Comparison of ENCODE assay signal across 11 cellular contexts in genomic region chr1:1422465-1423244, GRCh38. TPM values are rescaled to one million over a fixed set of nuclear protein-coding genes. Genes with fewer than 3 reads are reported as not detected.
DNase-seq lines count a peak whose midpoint lies in the region; ATAC-seq and TF ChIP-seq lines count a peak whose summit lies in the region.
"Had no signal": no experiment of that assay in that cellular context is flagged by ENCODE, and none has a peak within 500 bp of the region (broad histone marks: within the 10 kb centered on the region; RNA-seq: fewer than 3 reads in every experiment).

No MANE protein-coding gene starts in this region.

- H3K36me3 ChIP-seq in SK-N-SH (replicated peaks in 1 of 2; ENCODE audit: control insufficient read depth in 1 of 2, insufficient read depth in 2 of 2, low read length in 1 of 2) (no peaks in the 10 kb centered on the region), esophagus squamous epithelium (no peaks in the 10 kb centered on the region)

- no peaks in the 10 kb centered on the region for H3K27me3 Mint-ChIP-seq in type B pancreatic cell
- peaks cover 12% of the 10 kb centered on the region for H3K27me3 Mint-ChIP-seq in T-helper 2 cell treated with Interferon-gamma antibody and Interleukin-4, amounts not matched to agents 5 μg/mL and 100 μg/mL, for 36 hours (ENCODE audit: low read depth)

- CTCF ChIA-PET in SK-N-SH (lab: Yijun Ruan, JAX) = interaction anchor here (0.8 to 2.8 kb wide), 3 partner anchors 15 to 83 kb away, joined by 3 to 14 read pairs (median 3); partner anchors contain the start of gene MRPL20

- H3K4me1 ChIP-seq in SK-N-SH (ENCODE audit: control insufficient read depth in 1 of 2, insufficient read depth in 2 of 2, low read depth in 1 of 2, low read length in 1 of 2) = no peaks in the 10 kb centered on the region; a peak in 2 of 4 replicates
- H3K4me1 ChIP-seq in esophagus squamous epithelium = peaks cover 37 to 81% (median 48%) of the 10 kb centered on the region in 3 donors

- peak; percentile 25 for DNase-seq in left ventricle myocardium superior
- no peak for DNase-seq in Right ventricle myocardium inferior (ENCODE audit: missing footprints)
- DNase-seq in SK-N-SH = no peak
- no peak for DNase-seq in esophagus squamous epithelium (lab: John Stamatoyannopoulos, UW)
- DNase-seq in type B pancreatic cell (ENCODE audit: extremely low spot score, unreplicated experiment) = no peak
- no peak for DNase-seq in SK-N-DZ (ENCODE audit: low spot score)
- no peak for DNase-seq in stimulated activated CD4-positive, alpha-beta T cell treated with anti-CD3 and anti-CD28 coated beads, Interleukin-4, amount 100 ng/mL, for 1 hour
- no peak for DNase-seq in T-helper 2 cell treated with Interferon-gamma antibody and Interleukin-4, amounts not matched to agents 5 μg/mL and 100 μg/mL, for 36 hours (ENCODE audit: low spot score)
- DNase-seq: stimulated activated CD8-positive, alpha-beta memory T cell treated with anti-CD3 and anti-CD28 coated beads, Interleukin-4, amount 100 ng/mL, for 48 hours; T-helper 1 cell had no signal

- H3K4me2 ChIP-seq in SK-N-SH = no peak overlapping the region

- H3F3A ChIP-seq in SK-N-SH (replicated peaks; ENCODE audit: insufficient read depth) = no peaks in the 10 kb centered on the region

- POLR2A ChIA-PET in SK-N-SH (lab: Yijun Ruan, JAX) = no interaction called here

- TF ChIP-seq RAD21 in SK-N-SH (IDR thresholded peaks at IDR 0.05; ENCODE audit: low read length) = no peak

- peaks cover 20% of the 10 kb centered on the region for H3K4me1 Mint-ChIP-seq in type B pancreatic cell (ENCODE audit: unreplicated experiment)
- peaks cover 4% of the 10 kb centered on the region for H3K4me1 Mint-ChIP-seq in T-helper 2 cell treated with Interferon-gamma antibody and Interleukin-4, amounts not matched to agents 5 μg/mL and 100 μg/mL, for 36 hours (ENCODE audit: low read depth)

- intact Hi-C loops in left ventricle myocardium superior (cut with micrococcal nuclease) = no loop called here
- intact Hi-C loops in Right ventricle myocardium inferior (cut with DNase I) = no loop called here
- intact Hi-C loops in esophagus squamous epithelium (cut with DNase I) = no loop called here

- H3K9me3 ChIP-seq in SK-N-SH = no peaks in the 10 kb centered on the region
- H3K9me3 ChIP-seq in esophagus squamous epithelium = no peaks in the 10 kb centered on the region

- ATAC-seq in left ventricle myocardium superior (no peak), Right ventricle myocardium inferior (no peak)

- no peaks in the 10 kb centered on the region for H3K36me3 Mint-ChIP-seq in type B pancreatic cell
- no peaks in the 10 kb centered on the region for H3K36me3 Mint-ChIP-seq in T-helper 2 cell treated with Interferon-gamma antibody and Interleukin-4, amounts not matched to agents 5 μg/mL and 100 μg/mL, for 36 hours (ENCODE audit: low read depth)

- no peak overlapping the region for H3K4me3 ChIP-seq in SK-N-SH (ENCODE audit: low read depth in 2 of 2, low read length in 1 of 2)
- H3K4me3 ChIP-seq in esophagus squamous epithelium = no peak overlapping the region
- H3K4me3 ChIP-seq: skin epidermis had no signal

- no peak overlapping the region for H3K27ac ChIP-seq in SK-N-SH (ENCODE audit: low read depth in 2 of 2, low read length in 1 of 2)
- peak overlapping the region in 3 of 4 donors; percentile 49 to 89 (median 66) for H3K27ac ChIP-seq in esophagus squamous epithelium

- H4K20me1 ChIP-seq in SK-N-SH (ENCODE audit: insufficient read depth) = no peaks in the 10 kb centered on the region

- no peaks in the 10 kb centered on the region for H3K9me3 Mint-ChIP-seq in type B pancreatic cell
- H3K9me3 Mint-ChIP-seq in T-helper 2 cell treated with Interferon-gamma antibody and Interleukin-4, amounts not matched to agents 5 μg/mL and 100 μg/mL, for 36 hours = no peaks in the 10 kb centered on the region

- TF ChIP-seq POLR2A in esophagus squamous epithelium (IDR thresholded peaks at IDR 0.05) = no peak

- 81% methylated on average over 12 of the region's 29 CpGs for WGBS in SK-N-SH (ENCODE audit: low lambda C conversion rate)
- WGBS in esophagus squamous epithelium, 2 donors = 61 to 64% methylated on average over 15 to 19 of the region's 29 CpGs

- H3K9me2 ChIP-seq in SK-N-SH = no peaks in the 10 kb centered on the region

- no peak for TF ChIP-seq EP300 in SK-N-SH (IDR thresholded peaks at IDR 0.05; ENCODE audit: borderline replicate concordance in 1 of 2, low read depth in 1 of 2, low read length in 1 of 2)

- H3K27me3 ChIP-seq in SK-N-SH (ENCODE audit: insufficient read depth) (no peaks in the 10 kb centered on the region), esophagus squamous epithelium (peaks cover 0 to 36% (median 0%) of the 10 kb centered on the region in 4 donors)

- TF ChIP-seq CTCF in SK-N-SH (IDR thresholded peaks at IDR 0.05) = no peak
- TF ChIP-seq CTCF in esophagus squamous epithelium (IDR thresholded peaks at IDR 0.05) = no peak
- no peak for TF ChIP-seq CTCF in type B pancreatic cell (conservative IDR thresholded peaks at IDR 0.05)

- H2AFZ ChIP-seq in SK-N-SH (ENCODE audit: low read depth) = peak overlapping the region; percentile 68; the same call in 1 of the 2 replicates

- no peaks in the 10 kb centered on the region for H3K79me2 ChIP-seq in SK-N-SH (ENCODE audit: insufficient read depth)

- H3K9ac ChIP-seq in SK-N-SH = no peak overlapping the region

- H3K4me3 Mint-ChIP-seq in type B pancreatic cell = peak overlapping the region; percentile 65
- H3K4me3 Mint-ChIP-seq in T-helper 2 cell treated with Interferon-gamma antibody and Interleukin-4, amounts not matched to agents 5 μg/mL and 100 μg/mL, for 36 hours = no peak overlapping the region

- H3K27ac Mint-ChIP-seq in type B pancreatic cell = peak overlapping the region; percentile 72
- H3K27ac Mint-ChIP-seq in T-helper 2 cell treated with Interferon-gamma antibody and Interleukin-4, amounts not matched to agents 5 μg/mL and 100 μg/mL, for 36 hours = no peak overlapping the region

TF ChIP-seq in SK-N-SH, 30 proteins besides CTCF, POLR2A, EP300 and RAD21:
- TF ChIP-seq FOXJ3 (CRISPR knock-in tag; IDR thresholded peaks at IDR 0.05) (no peak), YY1 (IDR thresholded peaks at IDR 0.05; ENCODE audit: low read depth) (peak; percentile 69; the same call in 1 of the 2 replicates), RCOR1 (IDR thresholded peaks at IDR 0.05; ENCODE audit: low read length) (no peak)

RNA-seq across cellular contexts. Expression of gene ANKRD65, which starts 1.6 kb away (rescaled TPM):
- 2.1 TPM for total RNA-seq in left ventricle myocardium superior
- total RNA-seq in Right ventricle myocardium inferior = 3.0 TPM
- 0.06 and 0.07 TPM in 2 replicates for polyA plus RNA-seq in SK-N-SH (2012; rRNA removed)
- 0.04 and 0.05 TPM in 2 replicates for polyA plus RNA-seq in SK-N-SH (2012; cell fraction: cytosol; rRNA removed)
- polyA plus RNA-seq in SK-N-SH (2012; cell fraction: nucleus; rRNA removed) = 0.43 and 0.46 TPM in 2 replicates
- 10 to 100 TPM in 2 of 4 donors, 1 to 10 TPM in 2; 4.7 to 28.3 (median 14.4) TPM for total RNA-seq in esophagus squamous epithelium
- total RNA-seq in type B pancreatic cell (ENCODE audit: low replicate concordance) = 7.6 and 11.1 TPM in 2 replicates
- 0.81 TPM in 1 of 2 replicates, not detected in the other for polyA plus RNA-seq in SK-N-DZ (2014; cell fraction: cytosol; rRNA removed)
- polyA plus RNA-seq in SK-N-DZ (2014; cell fraction: nucleus; rRNA removed) = 0.90 and 0.97 TPM in 2 replicates

RNA-seq across cellular contexts. Expression of gene VWA1, which starts 12.8 kb away (rescaled TPM):
- total RNA-seq in left ventricle myocardium superior (13.5 TPM), Right ventricle myocardium inferior (20.5 TPM), esophagus squamous epithelium (10 to 100 TPM; 20.0 to 55.0 (median 34.6) TPM), type B pancreatic cell (ENCODE audit: low replicate concordance) (44.5 and 49.9 TPM in 2 replicates)
- polyA plus RNA-seq in SK-N-SH (2012; rRNA removed) = 5.3 and 7.4 TPM in 2 replicates
- 3.2 and 5.0 TPM in 2 replicates for polyA plus RNA-seq in SK-N-SH (2012; cell fraction: cytosol; rRNA removed)
- polyA plus RNA-seq in SK-N-SH (2012; cell fraction: nucleus; rRNA removed) = 5.7 and 8.5 TPM in 2 replicates
- polyA plus RNA-seq in SK-N-DZ (2014; cell fraction: cytosol; rRNA removed) = 0.06 and 1.5 TPM in 2 replicates
- polyA plus RNA-seq in SK-N-DZ (2014; cell fraction: nucleus; rRNA removed) = 0.27 and 2.0 TPM in 2 replicates

RNA-seq across cellular contexts. Expression of gene MRPL20, which starts 15.6 kb away (rescaled TPM):
- total RNA-seq in left ventricle myocardium superior = 155 TPM
- total RNA-seq in Right ventricle myocardium inferior = 140 TPM
- 159 and 210 TPM in 2 replicates for polyA plus RNA-seq in SK-N-SH (2012; rRNA removed)
- polyA plus RNA-seq in SK-N-SH (2012; cell fraction: cytosol; rRNA removed) = 202 and 236 TPM in 2 replicates
- 104 and 133 TPM in 2 replicates for polyA plus RNA-seq in SK-N-SH (2012; cell fraction: nucleus; rRNA removed)
- total RNA-seq in esophagus squamous epithelium = 100 to 1,000 TPM in 3 of 4 donors, 10 to 100 TPM in 1; 98.0 to 157 (median 116) TPM
- total RNA-seq in type B pancreatic cell (ENCODE audit: low replicate concordance) = 98.9 and 108 TPM in 2 replicates
- 122 and 124 TPM in 2 replicates for polyA plus RNA-seq in SK-N-DZ (2014; cell fraction: cytosol; rRNA removed)
- 65.7 and 70.6 TPM in 2 replicates for polyA plus RNA-seq in SK-N-DZ (2014; cell fraction: nucleus; rRNA removed)

RNA-seq across cellular contexts. Expression of gene CCNL2, which starts 23.5 kb away (rescaled TPM):
- total RNA-seq in left ventricle myocardium superior (61.0 TPM), Right ventricle myocardium inferior (49.4 TPM), esophagus squamous epithelium (100 to 1,000 TPM in 2 of 4 donors, 10 to 100 TPM in 2; 42.5 to 213 (median 104) TPM), type B pancreatic cell (ENCODE audit: low replicate concordance) (194 and 298 TPM in 2 replicates)
- 362 and 475 TPM in 2 replicates for polyA plus RNA-seq in SK-N-SH (2012; rRNA removed)
- polyA plus RNA-seq in SK-N-SH (2012; cell fraction: cytosol; rRNA removed) = 51.6 and 68.2 TPM in 2 replicates
- 3,259 and 3,720 TPM in 2 replicates for polyA plus RNA-seq in SK-N-SH (2012; cell fraction: nucleus; rRNA removed)
- 114 and 186 TPM in 2 replicates for polyA plus RNA-seq in SK-N-DZ (2014; cell fraction: cytosol; rRNA removed)
- 1,610 and 2,471 TPM in 2 replicates for polyA plus RNA-seq in SK-N-DZ (2014; cell fraction: nucleus; rRNA removed)

RNA-seq across cellular contexts. Expression of gene ATAD3C, which starts 26.8 kb away (rescaled TPM):
- total RNA-seq in left ventricle myocardium superior (1.9 TPM), Right ventricle myocardium inferior (1.8 TPM), esophagus squamous epithelium (under 1 TPM; under 0.01 to 1.00 (median 0.28) TPM), type B pancreatic cell (ENCODE audit: low replicate concordance) (1.8 and 2.4 TPM in 2 replicates)
- polyA plus RNA-seq in SK-N-SH (2012; rRNA removed) = 0.38 and 0.49 TPM in 2 replicates
- 0.22 and 0.27 TPM in 2 replicates for polyA plus RNA-seq in SK-N-SH (2012; cell fraction: cytosol; rRNA removed)
- polyA plus RNA-seq in SK-N-SH (2012; cell fraction: nucleus; rRNA removed) = 0.37 and 0.52 TPM in 2 replicates
- 0.06 TPM in 1 of 2 replicates, not detected in the other for polyA plus RNA-seq in SK-N-DZ (2014; cell fraction: cytosol; rRNA removed)
- polyA plus RNA-seq in SK-N-DZ (2014; cell fraction: nucleus; rRNA removed) = not detected in 2 replicates

Comparison
In these comparisons a context has a peak if more than half of its experiments do, and no peak if none do; other contexts are left out.
1. H3K27ac ChIP-seq: peak in esophagus squamous epithelium (3 of 4); none in SK-N-SH (0 of 2).